Comparison of ENCODE assay signal across 16 cellular contexts in genomic region chr2:191272064-191272463, GRCh38. TPM values are rescaled to one million over a fixed set of nuclear protein-coding genes. Genes with fewer than 3 reads are reported as not detected.
DNase-seq lines count a peak whose midpoint lies in the region; ATAC-seq and TF ChIP-seq lines count a peak whose summit lies in the region.
"Had no signal": no experiment of that assay in that cellular context is flagged by ENCODE, and none has a peak within 500 bp of the region (broad histone marks: within the 10 kb centered on the region; RNA-seq: fewer than 3 reads in every experiment).

No MANE protein-coding gene starts in this region.

- no peak for DNase-seq in Right ventricle myocardium superior
- no peak for DNase-seq in right cardiac atrium
- peak; percentile 7 for DNase-seq in globus pallidus (ENCODE audit: low spot score)
- peak; percentile 5 for DNase-seq in medulla oblongata (ENCODE audit: extremely low spot score)
- DNase-seq in thoracic aorta (ENCODE audit: low spot score) = no peak
- DNase-seq in stimulated activated naive CD4-positive, alpha-beta T cell treated with Interleukin-2 at 50 U/mL for 16 hours (lab: John Stamatoyannopoulos, UW) = no peak
- no peak for DNase-seq in effector memory CD8-positive, alpha-beta T cell
- no peak for DNase-seq in DMS153 treated with DMSO at 0.1 percent for 48 hours (lab: John Stamatoyannopoulos, UW; ENCODE audit: unreplicated experiment)
- DNase-seq: CD8-positive, alpha-beta T cell; COR-L47; DMS153; DND-41; GDM1 had no signal

- TF ChIP-seq CTCF in thoracic aorta (IDR thresholded peaks at IDR 0.05) = no peak

- no peak overlapping the region for H3K27ac ChIP-seq in right cardiac atrium (ENCODE audit: low read length)
- H3K27ac ChIP-seq in thoracic aorta = peak overlapping the region; percentile 45 to 59
- H3K27ac ChIP-seq: A549 had no signal

- no peaks in the 10 kb centered on the region for H3K36me3 Mint-ChIP-seq in effector memory CD8-positive, alpha-beta T cell (ENCODE audit: insufficient read depth)
- H3K36me3 Mint-ChIP-seq: CD14-positive monocyte; CD8-positive, alpha-beta T cell had no signal

- H3K4me1 ChIP-seq in right cardiac atrium (ENCODE audit: control insufficient read depth, insufficient read depth, low read length) (no peaks in the 10 kb centered on the region), thoracic aorta (ENCODE audit: control insufficient read depth in 1 of 2, low read depth in 2 of 2) (peaks cover 28 to 49% of the 10 kb centered on the region in 2 donors)

- ATAC-seq in Right ventricle myocardium superior (ENCODE audit: poor library complexity) (peak; percentile 81), right cardiac atrium (no peak), thoracic aorta (ENCODE audit: insufficient number of reproducible peaks, low FRiP score, low read depth) (no peak)
- ATAC-seq in effector memory CD8-positive, alpha-beta T cell (replicated peaks) = no peak
- ATAC-seq: CD8-positive, alpha-beta T cell had no signal

- no peaks in the 10 kb centered on the region for H3K9me3 Mint-ChIP-seq in effector memory CD8-positive, alpha-beta T cell
- H3K9me3 Mint-ChIP-seq: CD8-positive, alpha-beta T cell had no signal

- H3K4me3 ChIP-seq in right cardiac atrium (ENCODE audit: low read length) = no peak overlapping the region
- H3K4me3 ChIP-seq in thoracic aorta = no peak overlapping the region
- H3K4me3 ChIP-seq: A549, HAP-1 had no signal

- H3K27ac Mint-ChIP-seq in effector memory CD8-positive, alpha-beta T cell = no peak overlapping the region
- H3K27ac Mint-ChIP-seq: CD14-positive monocyte; CD8-positive, alpha-beta T cell had no signal

- H3K27me3 ChIP-seq in right cardiac atrium (ENCODE audit: control insufficient read depth, insufficient read depth) (no peaks in the 10 kb centered on the region), thoracic aorta (replicated peaks; ENCODE audit: insufficient read depth) (no peaks in the 10 kb centered on the region)

- H3K9me3 ChIP-seq in right cardiac atrium (ENCODE audit: control insufficient read depth, low read length) = no peaks in the 10 kb centered on the region
- H3K9me3 ChIP-seq in thoracic aorta = no peaks in the 10 kb centered on the region
- H3K9me3 ChIP-seq: A549, HAP-1 had no signal

- intact Hi-C loops in Right ventricle myocardium superior (cut with DNase I) (no loop called here), right cardiac atrium (cut with DNase I) (no loop called here)

- H3K27me3 Mint-ChIP-seq in effector memory CD8-positive, alpha-beta T cell = peaks cover 59 to 71% of the 10 kb centered on the region in 2 donors

- H3K36me3 ChIP-seq in thoracic aorta = no peaks in the 10 kb centered on the region
- H3K36me3 ChIP-seq: HAP-1 had no signal

- H3K4me1 Mint-ChIP-seq in effector memory CD8-positive, alpha-beta T cell (ENCODE audit: low read depth in 2 of 2) = no peaks in the 10 kb centered on the region

- no peak overlapping the region for H3K4me3 Mint-ChIP-seq in effector memory CD8-positive, alpha-beta T cell
- H3K4me3 Mint-ChIP-seq: CD14-positive monocyte; CD8-positive, alpha-beta T cell had no signal

- 85% methylated on average over 2 of the region's 2 CpGs for WGBS in right cardiac atrium

RNA-seq across cellular contexts. Expression of gene MYO1B, which starts 26.9 kb away (rescaled TPM):
- total RNA-seq in Right ventricle myocardium superior = 16.8 TPM
- total RNA-seq in right cardiac atrium = 10 to 100 TPM; 10.3 to 16.3 (median 13.2) TPM
- polyA plus RNA-seq in right cardiac atrium = 6.0 TPM
- total RNA-seq in thoracic aorta = 10 to 100 TPM; 74.7 to 79.4 TPM
- polyA plus RNA-seq: CD14-positive monocyte had no signal

Comparison
In these comparisons a context has a peak if more than half of its experiments do, and no peak if none do; other contexts are left out.
1. DNase-seq: peak in globus pallidus (single experiment) and medulla oblongata (single experiment); none in Right ventricle myocardium superior (single experiment), right cardiac atrium (0 of 3), thoracic aorta (single experiment), stimulated activated naive CD4-positive, alpha-beta T cell treated with Interleukin-2 at 50 U/mL for 16 hours (single experiment), effector memory CD8-positive, alpha-beta T cell (0 of 3) and DMS153 treated with DMSO at 0.1 percent for 48 hours (single experiment).